In the genomic region with DNA sequence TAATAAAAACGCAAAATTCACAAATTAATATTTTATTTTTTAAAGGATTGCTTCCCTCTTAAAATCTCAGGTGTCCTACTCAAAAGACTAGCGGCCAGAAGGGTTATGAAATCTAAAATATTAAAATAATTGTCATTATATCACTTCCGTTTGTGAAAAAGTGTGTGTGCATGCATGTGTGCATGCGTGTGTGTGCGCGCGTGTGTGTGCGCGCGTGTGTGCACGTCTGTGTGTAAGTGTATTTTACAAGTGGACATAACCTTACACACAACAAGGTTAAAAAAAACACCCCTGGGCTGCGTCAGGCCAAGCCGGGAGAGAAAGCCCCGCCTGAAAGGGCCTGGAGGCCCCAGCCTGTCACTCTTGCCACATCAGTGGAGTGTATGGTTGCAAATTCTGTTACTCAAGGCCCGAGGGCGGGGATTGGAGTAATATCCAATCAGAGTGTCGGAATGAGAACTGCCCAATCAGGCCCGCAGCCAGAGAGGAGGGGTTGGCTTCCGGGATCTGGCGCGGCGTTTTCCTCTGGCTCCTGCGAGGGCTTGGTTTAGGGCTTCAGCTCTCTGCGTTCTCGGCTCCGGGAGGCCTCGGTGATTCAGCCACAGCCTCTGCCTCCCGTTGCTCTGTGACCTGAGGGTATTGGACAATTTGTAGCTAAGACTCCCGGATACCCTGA, we compare ENCODE assay signal across 8 cellular contexts. TPM values are rescaled to one million over a fixed set of nuclear protein-coding genes. Genes with fewer than 3 reads are reported as not detected.
DNase-seq lines count a peak whose midpoint lies in the region; ATAC-seq, FAIRE-seq and TF ChIP-seq lines count a peak whose summit lies in the region.
"Not testable (repeated sequence)": the region's sequence is repeated elsewhere in the genome, so short reads cannot be mapped to it uniquely, and the experiment has no call there.

TSS of gene ZNF595 (plus strand) at position 518 of the 676 bp plus-strand sequence. CDS start 168 bp downstream, outside the sequence.

- H3K4me1 ChIP-seq in ES-I3 (ENCODE audit: insufficient read depth, low read length); pancreas; tibial artery: not testable (repeated sequence)

- not testable (repeated sequence) for H3K27ac ChIP-seq in SK-N-MC
- H3K27ac ChIP-seq in pancreas: peak within 1 kb of the TSS in 1 of 4 donors; percentile 50
- peak within 1 kb of the TSS; percentile 63 to 72 for H3K27ac ChIP-seq in tibial artery

- H3K27me3 ChIP-seq in pancreas, tibial artery: not testable (repeated sequence)

- WGBS in pancreas, 2 donors: 32 to 33% methylated on average over 21 to 22 of the region's 29 CpGs

- H3K9me3 ChIP-seq in ES-I3 (ENCODE audit: control insufficient read depth, insufficient read depth, low read length); SK-N-MC (ENCODE audit: low read depth, low read length); pancreas; tibial artery: not testable (repeated sequence)

- not testable (repeated sequence) for H3K36me3 ChIP-seq in ES-I3 (ENCODE audit: insufficient read depth, low read length); SK-N-MC (ENCODE audit: insufficient read depth, low read length); pancreas; tibial artery

- not testable (repeated sequence) for FAIRE-seq in pancreas (lab: Jason Lieb, UNC)

- ATAC-seq in HG02885 (IDR thresholded peaks at IDR 0.05; ENCODE audit: poor library complexity, unreplicated experiment): peak; percentile 76
- peak; percentile 79 to 92 for ATAC-seq in activated naive CD4-positive, alpha-beta T cell treated with anti-CD3 and anti-CD28 coated beads, Interleukin-2, amount 50 U/mL, for 72 hours
- ATAC-seq in left colon: peak; percentile 98
- peak; percentile 95 to 97 (median 96) for ATAC-seq in pancreas

- H3K27ac Mint-ChIP-seq in activated naive CD4-positive, alpha-beta T cell treated with anti-CD3 and anti-CD28 coated beads, Interleukin-2, amount 50 U/mL, for 72 hours: not testable (repeated sequence)

- H3K9ac ChIP-seq in ES-I3 (ENCODE audit: low read depth, low read length): peak within 1 kb of the TSS; percentile 33; the same call in 1 of the 2 replicates
- H3K9ac ChIP-seq in SK-N-MC (ENCODE audit: insufficient read length): not testable (repeated sequence)

- H3K9me3 Mint-ChIP-seq in activated naive CD4-positive, alpha-beta T cell treated with anti-CD3 and anti-CD28 coated beads, Interleukin-2, amount 50 U/mL, for 72 hours: not testable (repeated sequence)

- TF ChIP-seq CTCF in epithelial cell of proximal tubule (conservative IDR thresholded peaks at IDR 0.05; ENCODE audit: low read depth, low read length); pancreas (IDR thresholded peaks at IDR 0.05); tibial artery (IDR thresholded peaks at IDR 0.05): not testable (repeated sequence)

- intact Hi-C loops in left colon (cut with DNase I, micrococcal nuclease); pancreas (cut with DNase I); tibial artery (cut with DNase I; ENCODE audit: low total_unique reads): not testable (repeated sequence)

- not testable (repeated sequence) for DNase-seq in SK-N-MC (ENCODE audit: low read depth, low spot score); epithelial cell of proximal tubule (ENCODE audit: low read depth)
- DNase-seq in activated naive CD4-positive, alpha-beta T cell treated with anti-CD3 and anti-CD28 coated beads, Interleukin-2, amount 50 U/mL, for 72 hours (ENCODE audit: low spot score in 2 of 2): peak in 1 of 2 donors; percentile 63
- DNase-seq in left colon (peak; percentile 43 to 47), pancreas (peak; percentile 45 to 78 (median 66)), tibial artery (peak; percentile 39 to 81)

- H3K4me3 ChIP-seq in SK-N-MC (peak within 1 kb of the TSS; percentile 49; the same call in 1 of the 2 replicates), epithelial cell of proximal tubule (ENCODE audit: low read depth, low read length) (peak within 1 kb of the TSS; percentile 36), pancreas (peak within 1 kb of the TSS in 2 of 4 donors; percentile 19 to 42), tibial artery (peak within 1 kb of the TSS; percentile 48 to 58)

- H3K36me3 Mint-ChIP-seq in activated naive CD4-positive, alpha-beta T cell treated with anti-CD3 and anti-CD28 coated beads, Interleukin-2, amount 50 U/mL, for 72 hours: not testable (repeated sequence)

RNA-seq across cellular contexts. Expression of gene ZNF595, which starts in this region (rescaled TPM):
- 1 to 10 TPM; 7.7 to 9.8 TPM for total RNA-seq in activated naive CD4-positive, alpha-beta T cell treated with anti-CD3 and anti-CD28 coated beads, Interleukin-2, amount 50 U/mL, for 72 hours
- 5.6 and 9.9 TPM in 2 replicates for total RNA-seq in epithelial cell of proximal tubule
- total RNA-seq in left colon: 10 to 100 TPM in 1 of 2 donors, 1 to 10 TPM in 1; 9.9 to 13.1 TPM
- 10 to 100 TPM in 4 of 6 donors, 1 to 10 TPM in 2; 8.6 to 14.7 (median 13.0) TPM for total RNA-seq in pancreas
- polyA plus RNA-seq in pancreas: 1 to 10 TPM; 6.3 to 9.2 TPM
